8 cellular contexts compared by ENCODE assay signal in genomic region chr5:149063017-149063687, GRCh38. TPM values are rescaled to one million over a fixed set of nuclear protein-coding genes. Genes with fewer than 3 reads are reported as not detected.
DNase-seq lines count a peak whose midpoint lies in the region; ATAC-seq, FAIRE-seq and TF ChIP-seq lines count a peak whose summit lies in the region.

Gene SH3TC2, minus strand, starts transcription at chr5:149063062. Its CDS starts 40 bp downstream, at chr5:149063022.

- peaks cover 31% of the 10 kb centered on the region for H3K79me2 ChIP-seq in keratinocyte (ENCODE audit: control insufficient read depth, insufficient read depth, low read length)

- no peaks in the 10 kb centered on the region for H3K9me1 ChIP-seq in keratinocyte (ENCODE audit: control insufficient read depth, extremely low read depth, insufficient read depth, low read length)

- dilution Hi-C loops in keratinocyte (cut with MboI; ENCODE audit: extremely low pct_ligation_motif_present, low sequenced_read_pairs) = no loop called here

- FAIRE-seq in HTR-8/SVneo (lab: Jason Lieb, UNC) (peak; percentile 72), keratinocyte (lab: Jason Lieb, UNC) (peak; percentile 95)

- no peak for TF ChIP-seq CTCF in choroid plexus epithelial cell (conservative IDR thresholded peaks at IDR 0.05; ENCODE audit: low read depth, low read length)
- no peak for TF ChIP-seq CTCF in keratinocyte (optimal IDR thresholded peaks at IDR 0.05 in 1 of 3, IDR thresholded peaks at IDR 0.05 in 1 of 3, conservative IDR thresholded peaks at IDR 0.05 in 1 of 3; ENCODE audit: extremely low read depth in 1 of 3, insufficient read depth in 2 of 3, low read length in 3 of 3)

- H3K36me3 ChIP-seq in keratinocyte (ENCODE audit: control insufficient read depth in 2 of 2, extremely low read depth in 1 of 2, insufficient read depth in 2 of 2, low read length in 2 of 2) = peaks cover 10 to 15% of the 10 kb centered on the region in 2 experiments
- no peaks in the 10 kb centered on the region for H3K36me3 ChIP-seq in subcutaneous abdominal adipose tissue (ENCODE audit: control insufficient read depth in 5 of 5, insufficient read depth in 5 of 5, low read length in 5 of 5)

- ATAC-seq in HG02610 (IDR thresholded peaks at IDR 0.05; ENCODE audit: unreplicated experiment) (no peak), GM19397 (IDR thresholded peaks at IDR 0.05; ENCODE audit: unreplicated experiment) (no peak)

- H3K9me3 ChIP-seq in keratinocyte (ENCODE audit: control insufficient read depth, low read depth, low read length) = no peaks in the 10 kb centered on the region
- H3K9me3 ChIP-seq in subcutaneous abdominal adipose tissue (ENCODE audit: control insufficient read depth in 5 of 5, low read length in 5 of 5) = peaks cover 0 to 3% (median 0%) of the 10 kb centered on the region in 5 donors

- peaks cover 48% of the 10 kb centered on the region for H3K4me1 ChIP-seq in keratinocyte (ENCODE audit: control insufficient read depth, extremely low read depth, insufficient read depth, low read length)
- peaks cover 3 to 54% (median 13%) of the 10 kb centered on the region in 5 donors for H3K4me1 ChIP-seq in subcutaneous abdominal adipose tissue (ENCODE audit: control insufficient read depth in 5 of 5, insufficient read depth in 5 of 5, low read length in 5 of 5)

- H4K20me1 ChIP-seq in keratinocyte (ENCODE audit: control insufficient read depth, extremely low read depth, insufficient read depth, low read length) = no peaks in the 10 kb centered on the region

- H3K27me3 ChIP-seq in keratinocyte (ENCODE audit: control insufficient read depth, extremely low read depth, insufficient read depth, low read length) (no peaks in the 10 kb centered on the region), subcutaneous abdominal adipose tissue (ENCODE audit: control insufficient read depth in 5 of 5, insufficient read depth in 4 of 5, low read length in 5 of 5) (no peaks in the 10 kb centered on the region)

- no peak within 1 kb of the TSS for H3K4me3 ChIP-seq in choroid plexus epithelial cell (ENCODE audit: low read depth, low read length)
- H3K4me3 ChIP-seq in keratinocyte (ENCODE audit: control insufficient read depth in 2 of 3, extremely low read depth in 1 of 3, insufficient read depth in 2 of 3, low read depth in 1 of 3, low read length in 3 of 3) = peak within 1 kb of the TSS; percentile 34 to 61 (median 56)
- H3K4me3 ChIP-seq in subcutaneous abdominal adipose tissue (ENCODE audit: low read depth in 1 of 5, low read length in 5 of 5) = no peak within 1 kb of the TSS

- DNase-seq in HTR-8/SVneo (ENCODE audit: insufficient read length, low spot score) (peak; percentile 60), choroid plexus epithelial cell (ENCODE audit: low read depth) (peak; percentile 75), keratinocyte (ENCODE audit: low read depth, low spot score) (peak; percentile 85), NCI-H524 treated with DMSO at 0.1 percent for 48 hours (lab: John Stamatoyannopoulos, UW) (no peak), NCI-H187 (lab: John Stamatoyannopoulos, UW) (no peak)

- peak within 1 kb of the TSS; percentile 94 for H3K27ac ChIP-seq in keratinocyte (ENCODE audit: control insufficient read depth, insufficient read depth, low read length)
- peak within 1 kb of the TSS; percentile 80 for H3K27ac ChIP-seq in subcutaneous abdominal adipose tissue (ENCODE audit: low read depth, low read length)

- no peak within 1 kb of the TSS for H2AFZ ChIP-seq in keratinocyte (ENCODE audit: control insufficient read depth, low read length)

- peak within 1 kb of the TSS; percentile 92 for H3K4me2 ChIP-seq in keratinocyte (ENCODE audit: control insufficient read depth, extremely low read depth, insufficient read depth, low read depth, low read length)

- H3K9ac ChIP-seq in keratinocyte (ENCODE audit: control insufficient read depth, extremely low read depth, insufficient read depth, low read length) (peak within 1 kb of the TSS; percentile 67), subcutaneous abdominal adipose tissue (ENCODE audit: low read length in 5 of 5) (no peak within 1 kb of the TSS)

RNA-seq across cellular contexts. Expression of gene SH3TC2, which starts in this region (rescaled TPM):
- 13.8 to 19.0 TPM (median 18.9 TPM) in 3 replicates for polyA plus RNA-seq in keratinocyte
- 1.9 TPM for polyA plus RNA-seq in keratinocyte (2011; ENCODE audit: low read depth)
- 6.8 and 8.1 TPM in 2 replicates for polyA plus RNA-seq in keratinocyte (2011; cell fraction: cytosol; rRNA removed)
- polyA plus RNA-seq in keratinocyte (2011; cell fraction: nucleus; rRNA removed) = 46.0 and 51.7 TPM in 2 replicates
- 2.1 and 13.0 TPM in 2 replicates for polyA plus RNA-seq in keratinocyte (2012; ENCODE audit: low replicate concordance)
- 31.0 to 50.0 TPM (median 41.5 TPM) in 3 replicates for polyA minus RNA-seq in keratinocyte
- 13.4 TPM for polyA minus RNA-seq in keratinocyte (2011; cell fraction: cytosol; rRNA and poly(A)+ RNA removed)
- 40.9 and 60.6 TPM in 2 replicates for polyA minus RNA-seq in keratinocyte (2011; cell fraction: nucleus; rRNA and poly(A)+ RNA removed)

Comparison
In these comparisons a context has a peak if more than half of its experiments do, and no peak if none do; other contexts are left out.
1. DNase-seq: peak in HTR-8/SVneo (single experiment), choroid plexus epithelial cell (single experiment) and keratinocyte (single experiment); none in NCI-H524 treated with DMSO at 0.1 percent for 48 hours (single experiment) and NCI-H187 (0 of 2).
2. H3K4me3 ChIP-seq: peak in keratinocyte (3 of 3); none in choroid plexus epithelial cell (single experiment) and subcutaneous abdominal adipose tissue (0 of 5).